ENCODE assay signal across 11 cellular contexts in genomic region chr21:15742052-15742451, GRCh38. TPM values are rescaled to one million over a fixed set of nuclear protein-coding genes. Genes with fewer than 3 reads are reported as not detected.
A peak's percentile ranks its signal among the peaks of the same experiment; 100 is the strongest.
DNase-seq lines count a peak whose midpoint lies in the region; ATAC-seq, FAIRE-seq and TF ChIP-seq lines count a peak whose summit lies in the region.
"Had no signal": no experiment of that assay in that cellular context is flagged by ENCODE, and none has a peak within 500 bp of the region (broad histone marks: within the 10 kb centered on the region; RNA-seq: fewer than 3 reads in every experiment).

No MANE protein-coding gene starts in this region.

- peak overlapping the region; percentile 9; the same call in 1 of the 3 replicates for H3K27ac ChIP-seq in K562 (ENCODE audit: extremely low read depth, low read depth, low read length)
- no peak overlapping the region for H3K27ac ChIP-seq in testis
- H3K27ac ChIP-seq: esophagus muscularis mucosa had no signal

- peaks cover 30% of the 10 kb centered on the region for H3K36me3 Mint-ChIP-seq in mesothelial cell of epicardium

- no peak overlapping the region for H3K4me3 Mint-ChIP-seq in mesothelial cell of epicardium

- intact Hi-C loops in K562 (cut with micrococcal nuclease): no loop called here
- intact Hi-C loops in testis (cut with DNase I; ENCODE audit: low total_unique reads): no loop called here

- H3K27ac Mint-ChIP-seq in mesothelial cell of epicardium: peak overlapping the region; percentile 44

- peak; percentile 58 for TF ChIP-seq EP300 in K562 (IDR thresholded peaks at IDR 0.05; ENCODE audit: low read length)

- peaks cover 5% of the 10 kb centered on the region; the same call in 1 of the 3 replicates for H3K36me3 ChIP-seq in K562 (ENCODE audit: control insufficient read depth, insufficient read depth, low read length)
- no peaks in the 10 kb centered on the region for H3K36me3 ChIP-seq in testis (ENCODE audit: low read depth, missing control alignments)
- H3K36me3 ChIP-seq: esophagus muscularis mucosa had no signal

- peak; percentile 25 for DNase-seq in H4 (ENCODE audit: low spot score)
- peak; percentile 72 for DNase-seq in OCI-M1 (lab: John Stamatoyannopoulos, UW)
- DNase-seq in K562 (ENCODE audit: extremely low read depth in 1 of 4, low spot score in 3 of 4): peak; percentile 32 to 72 (median 38)
- DNase-seq in mesothelial cell of epicardium (ENCODE audit: low spot score in 2 of 2, unreplicated experiment in 2 of 2): no peak
- DNase-seq in testis: no peak
- DNase-seq in GM12892 (ENCODE audit: insufficient read length): no peak
- DNase-seq in Ammon's horn (ENCODE audit: low spot score): no peak
- DNase-seq: activated CD4-positive, CD25-positive, alpha-beta regulatory T cell had no signal

- H3K27me3 Mint-ChIP-seq in mesothelial cell of epicardium (ENCODE audit: low read depth): no peaks in the 10 kb centered on the region

- H3K9me3 ChIP-seq in K562 (replicated peaks; ENCODE audit: control insufficient read depth, insufficient read depth, low read depth, low read length) (no peaks in the 10 kb centered on the region), testis (no peaks in the 10 kb centered on the region)
- H3K9me3 ChIP-seq: esophagus muscularis mucosa had no signal

- TF ChIP-seq CTCF in K562 (IDR thresholded peaks at IDR 0.05 in 2 of 3, conservative IDR thresholded peaks at IDR 0.05 in 1 of 3; ENCODE audit: insufficient read depth in 2 of 3, low read depth in 1 of 3, low read length in 3 of 3): no peak
- TF ChIP-seq CTCF in mesothelial cell of epicardium (IDR thresholded peaks at IDR 0.05; ENCODE audit: unreplicated experiment): no peak
- TF ChIP-seq CTCF in testis (IDR thresholded peaks at IDR 0.05): no peak

- no peak for TF ChIP-seq POLR2A in K562 (conservative IDR thresholded peaks at IDR 0.05)
- no peak for TF ChIP-seq POLR2A in testis (IDR thresholded peaks at IDR 0.05)
- TF ChIP-seq POLR2A in GM12892 (IDR thresholded peaks at IDR 0.05; ENCODE audit: low read depth, low read length): no peak

- ATAC-seq in K562 (peak; percentile 16), GM18520 (IDR thresholded peaks at IDR 0.05; ENCODE audit: unreplicated experiment) (no peak)
- ATAC-seq: HCT116 had no signal

- in situ Hi-C loops in K562 (cut with MboI): no loop called here

- no TSS peak for BruUV-seq in K562 (replicated peaks; lab: Mats Ljungman, UMichigan)

- FAIRE-seq in K562 (lab: Jason Lieb, UNC) (peak; percentile 37), GM12892 (lab: Jason Lieb, UNC) (no peak)

- no peak overlapping the region for H2AFZ ChIP-seq in K562 (ENCODE audit: low read depth, low read length)

- H3K9ac ChIP-seq in K562 (ENCODE audit: insufficient read depth in 1 of 2, low read depth in 2 of 2, low read length in 2 of 2): no peak overlapping the region

- 0% methylated on average over 1 of the region's 1 CpG for WGBS in K562 (ENCODE audit: insufficient coverage, low coverage, missing lambda C conversion rate)
- WGBS in testis, 2 donors: 38 to 54% methylated on average over 1 of the region's 1 CpG

- POLR2A ChIA-PET in K562 (lab: Yijun Ruan, JAX): interaction anchor here (0.8 to 1.8 kb wide), 4 partner anchors 9 to 1767 kb away, joined by 3 to 7 read pairs (median 4); partner anchors contain the start of gene USP25

- H3K9me3 Mint-ChIP-seq in mesothelial cell of epicardium: peaks cover 19% of the 10 kb centered on the region

- H3K4me1 ChIP-seq in K562 (replicated peaks in 1 of 2; ENCODE audit: control insufficient read depth in 2 of 2, insufficient read depth in 2 of 2, low read length in 2 of 2) (peaks cover 37 to 38% of the 10 kb centered on the region in 2 experiments), testis (no peaks in the 10 kb centered on the region)

- H3K4me3 ChIP-seq in K562 (no peak overlapping the region), testis (no peak overlapping the region)
- H3K4me3 ChIP-seq: esophagus muscularis mucosa had no signal

- no peak overlapping the region for H3K4me2 ChIP-seq in K562 (ENCODE audit: insufficient read depth, low read length)

- peaks cover 47% of the 10 kb centered on the region for H3K4me1 Mint-ChIP-seq in mesothelial cell of epicardium

- H3K27me3 ChIP-seq in K562 (ENCODE audit: control insufficient read depth in 2 of 2, insufficient read depth in 2 of 2, low read length in 2 of 2): no peaks in the 10 kb centered on the region
- no peaks in the 10 kb centered on the region for H3K27me3 ChIP-seq in testis
- H3K27me3 ChIP-seq: esophagus muscularis mucosa had no signal

- H4K20me1 ChIP-seq in K562 (replicated peaks; ENCODE audit: control insufficient read depth, insufficient read depth, low read length): peaks cover 14% of the 10 kb centered on the region; the same call in 1 of the 2 replicates

- H3K9me1 ChIP-seq in K562 (ENCODE audit: control insufficient read depth, insufficient read depth, low read length): no peaks in the 10 kb centered on the region

- no peak for TF ChIP-seq RAD21 in K562 (CRISPR knock-in tag; conservative IDR thresholded peaks at IDR 0.05 in 1 of 2, IDR thresholded peaks at IDR 0.05 in 1 of 2)

- CTCF ChIA-PET in K562 (lab: Yijun Ruan, JAX; ENCODE audit: low intra/inter-chr PET ratio): interaction anchor here (0.6 kb wide), 1 partner anchor 1283 kb away, joined by 3 read pairs; no protein-coding TSS in a partner anchor

- H3K79me2 ChIP-seq in K562 (ENCODE audit: control insufficient read depth, insufficient read depth, low read length): peaks cover 100% of the 10 kb centered on the region

TF ChIP-seq in K562, 482 proteins besides CTCF, POLR2A, EP300 and RAD21 (continues in another document):
- TF ChIP-seq SAFB2 (IDR thresholded peaks at IDR 0.05; ENCODE audit: borderline replicate concordance, low read depth, low read length, severe bottlenecking): no peak
- peak in 1 of 2 experiments; percentile 37; a peak in 1 of 4 replicates for TF ChIP-seq TRIM24 (IDR thresholded peaks at IDR 0.05)
- no peak for TF ChIP-seq SIRT6 (IDR thresholded peaks at IDR 0.05; ENCODE audit: low read depth, low read length)
- TF ChIP-seq ZNF3 (CRISPR knock-in tag; IDR thresholded peaks at IDR 0.05): no peak
- TF ChIP-seq PURB (CRISPR knock-in tag; IDR thresholded peaks at IDR 0.05; ENCODE audit: low read depth): no peak
- TF ChIP-seq ZNF639 (CRISPR knock-in tag; conservative IDR thresholded peaks at IDR 0.05 in 1 of 2, IDR thresholded peaks at IDR 0.05 in 1 of 2): no peak
- no peak for TF ChIP-seq CHD4 (IDR thresholded peaks at IDR 0.05; ENCODE audit: insufficient read depth, insufficient replicate concordance, low read depth, low read length, poor library complexity, severe bottlenecking)
- TF ChIP-seq CBFA2T2 (conservative IDR thresholded peaks at IDR 0.05): peak; percentile 64; the same call in 1 of the 2 replicates
- TF ChIP-seq FOXK2 (conservative IDR thresholded peaks at IDR 0.05 in 1 of 2, IDR thresholded peaks at IDR 0.05 in 1 of 2; ENCODE audit: low read depth in 2 of 2): peak in 1 of 2 experiments; percentile 45; a peak in 1 of 4 replicates
- TF ChIP-seq ZNF253 (CRISPR knock-in tag; conservative IDR thresholded peaks at IDR 0.05): no peak
- TF ChIP-seq ZNF717 (CRISPR knock-in tag; IDR thresholded peaks at IDR 0.05): no peak
- TF ChIP-seq TEAD4 (IDR thresholded peaks at IDR 0.05; ENCODE audit: low read length): peak; percentile 54; the same call in 1 of the 2 replicates
- no peak for TF ChIP-seq TEAD4 (CRISPR knock-in tag; IDR thresholded peaks at IDR 0.05; ENCODE audit: borderline replicate concordance)
- TF ChIP-seq HMBOX1 (IDR thresholded peaks at IDR 0.05): no peak

RNA-seq across cellular contexts. Expression of gene USP25, which starts 12.3 kb away (rescaled TPM):
- 19.0 and 19.1 TPM in 2 replicates for total RNA-seq in H4 (2014; rRNA removed; shearing (Covaris generic))
- 27.5 and 92.2 TPM in 2 replicates for total RNA-seq in K562 (2011; cell fraction: chromatin; rRNA removed; ENCODE audit: low replicate concordance)
- 14.8 and 22.9 TPM in 2 replicates for total RNA-seq in K562 (2011; cell fraction: nucleolus; rRNA removed)
- total RNA-seq in K562 (2011; cell fraction: nucleoplasm; rRNA removed): 34.8 and 45.6 TPM in 2 replicates
- total RNA-seq in K562 (2014; rRNA removed) (26.4 and 31.4 TPM in 2 replicates), K562 (2014; rRNA removed; fragmentation: Illumina TruSeq; extraction: Trizol) (44.9 and 49.0 TPM in 2 replicates), K562 (2015; rRNA removed; fragmentation: Illumina TruSeq; extraction: Trizol) (36.4 and 42.4 TPM in 2 replicates), K562 (2021) (36.5 and 42.1 TPM in 2 replicates), mesothelial cell of epicardium (82.8 to 89.2 TPM (median 88.1 TPM) in 3 replicates), testis (100 to 1,000 TPM in 1 of 2 donors, 10 to 100 TPM in 1; 69.2 to 123 TPM)
- polyA plus RNA-seq in K562 (2011; rRNA removed) (18.5 and 27.7 TPM in 2 replicates), K562 (2014; fragmentation: Illumina TruSeq; extraction: Trizol) (30.4 and 33.8 TPM in 2 replicates), K562 (2014; fragmentation: Nextera tagmentation; extraction: Ambion mirVana) (1 to 10 TPM; 7.8 to 8.0 TPM), K562 (2014; rRNA removed) (16.4 and 23.7 TPM in 2 replicates), testis (ENCODE audit: insufficient read depth, low read depth, low replicate concordance) (69.9 TPM)
- polyA plus RNA-seq in K562 (2011; cell fraction: cytosol; rRNA removed): 7.7 and 11.9 TPM in 2 replicates
- 17.4 and 26.8 TPM in 2 replicates for polyA plus RNA-seq in K562 (2011; cell fraction: nucleus; rRNA removed)
- polyA plus RNA-seq in K562 (2012): 16.4 and 19.6 TPM in 2 replicates
- polyA minus RNA-seq in K562 (2011; rRNA and poly(A)+ RNA removed): 135 TPM in 2 replicates
- 21.7 and 28.6 TPM in 2 replicates for polyA minus RNA-seq in K562 (2011; cell fraction: cytosol; rRNA and poly(A)+ RNA removed)
- polyA minus RNA-seq in K562 (2011; cell fraction: nucleus; rRNA and poly(A)+ RNA removed): 61.0 and 114 TPM in 2 replicates
- polyA plus RNA-seq in GM12892 (2012; ENCODE audit: missing spikeins): 20.2 TPM

Comparison
In these comparisons a context has a peak if more than half of its experiments do, and no peak if none do; other contexts are left out.
1. DNase-seq: peak in H4 (single experiment), OCI-M1 (single experiment) and K562 (4 of 4); none in mesothelial cell of epicardium (0 of 2), testis (single experiment), GM12892 (single experiment) and Ammon's horn (single experiment).